Comparison of ENCODE assay signal across 19 cellular contexts in the genomic region with DNA sequence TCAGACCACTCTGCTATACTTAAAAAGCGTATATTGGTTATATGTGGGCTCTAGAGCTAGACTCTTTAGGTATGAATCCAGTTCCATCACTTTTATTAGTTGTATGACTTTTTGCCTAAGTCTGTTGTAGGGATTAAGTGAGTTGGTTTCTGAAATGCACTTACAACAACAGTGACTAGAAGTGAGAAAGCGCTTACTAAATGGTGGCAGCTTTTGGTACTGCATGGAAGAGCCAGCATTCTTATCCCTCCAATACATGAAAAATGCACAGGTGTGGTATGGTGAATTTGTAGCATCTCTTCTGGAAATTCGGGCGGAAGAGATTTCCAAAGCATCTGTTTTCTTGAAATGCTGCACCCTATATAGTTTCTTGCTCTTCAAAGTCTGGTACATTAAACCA.
A peak's percentile ranks its signal among the peaks of the same experiment; 100 is the strongest.
DNase-seq lines count a peak whose midpoint lies in the region; ATAC-seq and TF ChIP-seq lines count a peak whose summit lies in the region.
"Had no signal": no experiment of that assay in that cellular context is flagged by ENCODE, and none has a peak within 500 bp of the region (broad histone marks: within the 10 kb centered on the region; RNA-seq: fewer than 3 reads in every experiment).

No MANE protein-coding gene starts in this region.

- no peak overlapping the region for H3K4me3 Mint-ChIP-seq in neural progenitor cell
- H3K4me3 Mint-ChIP-seq: activated CD8-positive, alpha-beta T cell treated with anti-CD3 and anti-CD28 coated beads, Interleukin-2, amount 10 ng/mL, durations not matched to agents 7 days and 5 days; stimulated activated naive B cell treated with anti-CD40 and anti-IgM and Interleukin-4, amounts not matched to agents 10 μg/mL and 1 μg/mL and 100 μg/mL, for 72 hours; T-helper 2 cell treated with Interferon-gamma antibody and Interleukin-4, amounts not matched to agents 5 μg/mL and 100 μg/mL, for 36 hours had no signal

- no peaks in the 10 kb centered on the region for H3K4me1 Mint-ChIP-seq in neural progenitor cell
- H3K4me1 Mint-ChIP-seq: stimulated activated naive B cell treated with anti-CD40 and anti-IgM and Interleukin-4, amounts not matched to agents 10 μg/mL and 1 μg/mL and 100 μg/mL, for 72 hours had no signal

- H3K4me3 ChIP-seq in choroid plexus epithelial cell (ENCODE audit: low read depth, low read length) (no peak overlapping the region), neural progenitor cell (no peak overlapping the region)
- H3K4me3 ChIP-seq: skin epidermis, vagina had no signal

- H3K36me3 ChIP-seq in neural progenitor cell: no peaks in the 10 kb centered on the region
- H3K36me3 ChIP-seq: vagina had no signal

- no peaks in the 10 kb centered on the region for H3K4me1 ChIP-seq in neural progenitor cell
- H3K4me1 ChIP-seq: vagina had no signal

- no peaks in the 10 kb centered on the region for H3F3A ChIP-seq in neural progenitor cell (ENCODE audit: low read depth)

- no peaks in the 10 kb centered on the region for H3K36me3 Mint-ChIP-seq in neural progenitor cell
- H3K36me3 Mint-ChIP-seq: stimulated activated naive B cell treated with anti-CD40 and anti-IgM and Interleukin-4, amounts not matched to agents 10 μg/mL and 1 μg/mL and 100 μg/mL, for 72 hours had no signal

- peak; percentile 26 for TF ChIP-seq CTCF in choroid plexus epithelial cell (conservative IDR thresholded peaks at IDR 0.05; ENCODE audit: low read depth, low read length)
- peak; percentile 34 for TF ChIP-seq CTCF in neural progenitor cell (IDR thresholded peaks at IDR 0.05)

- DNase-seq in NCI-H1105 treated with DMSO at 0.1 percent for 48 hours (lab: John Stamatoyannopoulos, UW) (peak; percentile 1), NCI-H1105 (lab: John Stamatoyannopoulos, UW) (no peak), OCI-M1 (lab: John Stamatoyannopoulos, UW) (peak; percentile 1), choroid plexus epithelial cell (ENCODE audit: low read depth) (peak; percentile 14), neural progenitor cell (ENCODE audit: low spot score) (peak; percentile 3), AG08395 (ENCODE audit: low spot score) (no peak), NCI-H524 (lab: John Stamatoyannopoulos, UW) (no peak), sciatic nerve (ENCODE audit: low spot score) (no peak)
- DNase-seq: activated CD8-positive, alpha-beta T cell treated with anti-CD3 and anti-CD28 coated beads, Interleukin-2, amount 10 ng/mL, durations not matched to agents 7 days and 5 days; aorta; mesenchymal stem cell; NCI-H1436 treated with DMSO at 0.1 percent for 48 hours; NCI-H524 treated with DMSO at 0.1 percent for 48 hours; nucleus accumbens; Right ventricle myocardium superior; stimulated activated naive B cell treated with anti-CD40 and anti-IgM and Interleukin-4, amounts not matched to agents 10 μg/mL and 1 μg/mL and 100 μg/mL, for 72 hours had no signal

- no peaks in the 10 kb centered on the region for H3K27me3 Mint-ChIP-seq in neural progenitor cell (ENCODE audit: insufficient read depth, low read depth)
- H3K27me3 Mint-ChIP-seq: stimulated activated naive B cell treated with anti-CD40 and anti-IgM and Interleukin-4, amounts not matched to agents 10 μg/mL and 1 μg/mL and 100 μg/mL, for 72 hours had no signal

- H3K79me2 ChIP-seq in neural progenitor cell (ENCODE audit: low read depth): no peaks in the 10 kb centered on the region

- no peak overlapping the region for H3K9ac ChIP-seq in neural progenitor cell

- H2AFZ ChIP-seq in neural progenitor cell (replicated peaks): no peak overlapping the region

- H3K27ac Mint-ChIP-seq in neural progenitor cell: no peak overlapping the region
- H3K27ac Mint-ChIP-seq: activated CD8-positive, alpha-beta T cell treated with anti-CD3 and anti-CD28 coated beads, Interleukin-2, amount 10 ng/mL, durations not matched to agents 7 days and 5 days; stimulated activated naive B cell treated with anti-CD40 and anti-IgM and Interleukin-4, amounts not matched to agents 10 μg/mL and 1 μg/mL and 100 μg/mL, for 72 hours; T-helper 2 cell treated with Interferon-gamma antibody and Interleukin-4, amounts not matched to agents 5 μg/mL and 100 μg/mL, for 36 hours had no signal

- H3K27ac ChIP-seq in neural progenitor cell: no peak overlapping the region
- H3K27ac ChIP-seq: skin epidermis, vagina had no signal

- peaks cover 2% of the 10 kb centered on the region for H3K9me3 Mint-ChIP-seq in neural progenitor cell

- no peak for ATAC-seq in sciatic nerve
- ATAC-seq: activated CD8-positive, alpha-beta T cell treated with anti-CD3 and anti-CD28 coated beads, Interleukin-2, amount 10 ng/mL, durations not matched to agents 7 days and 5 days; stimulated activated naive B cell treated with anti-CD40 and anti-IgM and Interleukin-4, amounts not matched to agents 10 μg/mL and 1 μg/mL and 100 μg/mL, for 72 hours had no signal

- H3K4me2 ChIP-seq in neural progenitor cell: no peak overlapping the region

- H4K20me1 ChIP-seq in neural progenitor cell (ENCODE audit: low read depth): no peaks in the 10 kb centered on the region

- no peaks in the 10 kb centered on the region for H3K9me3 ChIP-seq in neural progenitor cell (ENCODE audit: low read depth)
- H3K9me3 ChIP-seq: vagina had no signal

- H3K27me3 ChIP-seq in neural progenitor cell: no peaks in the 10 kb centered on the region
- H3K27me3 ChIP-seq: vagina had no signal

- intact Hi-C loops in sciatic nerve (cut with DNase I): no loop called here

Comparison
In these comparisons a context has a peak if more than half of its experiments do, and no peak if none do; other contexts are left out.
1. DNase-seq: peak in NCI-H1105 treated with DMSO at 0.1 percent for 48 hours (single experiment), OCI-M1 (single experiment), choroid plexus epithelial cell (single experiment) and neural progenitor cell (single experiment); none in NCI-H1105 (single experiment), AG08395 (single experiment), NCI-H524 (0 of 2) and sciatic nerve (single experiment).